8 cellular contexts compared by ENCODE assay signal in genomic region chr12:41663487-41664258, GRCh38.
DNase-seq lines count a peak whose midpoint lies in the region; ATAC-seq, FAIRE-seq and TF ChIP-seq lines count a peak whose summit lies in the region.

No MANE protein-coding gene starts in this region.

- peak in 7 of 9 donors; percentile 31 to 60 (median 46) for TF ChIP-seq CTCF in heart right ventricle (IDR thresholded peaks at IDR 0.05)
- no peak for TF ChIP-seq CTCF in GM10248 (IDR thresholded peaks at IDR 0.05; ENCODE audit: control extremely low read depth, extremely low read depth, low read depth, missing control alignments)

- no peak for FAIRE-seq in GM12891 (lab: Jason Lieb, UNC)

- H3K9me3 ChIP-seq in heart right ventricle: peaks cover 0 to 7% (median 0%) of the 10 kb centered on the region in 11 donors

- no peaks in the 10 kb centered on the region for H3K36me3 Mint-ChIP-seq in activated naive CD8-positive, alpha-beta T cell treated with anti-CD3 and anti-CD28 coated beads, Interleukin-2, amount 50 U/mL, for 24 hours (ENCODE audit: low read depth)

- H3K27me3 ChIP-seq in heart right ventricle: no peaks in the 10 kb centered on the region

- CTCF ChIA-PET in GM10248 (lab: Yijun Ruan, JAX): no interaction called here

- no peak for DNase-seq in heart right ventricle
- DNase-seq in left cardiac atrium: no peak
- peak; percentile 58 for DNase-seq in iPS-NIHi11 (ENCODE audit: low spot score)
- no peak for DNase-seq in activated naive CD8-positive, alpha-beta T cell treated with anti-CD3 and anti-CD28 coated beads, Interleukin-2, amount 50 U/mL, for 24 hours
- no peak for DNase-seq in GM10248 (ENCODE audit: extremely low spot score)
- DNase-seq in GM12891 (ENCODE audit: insufficient read length, low spot score): no peak

- 20% methylated on average over 4 of the region's 4 CpGs for WGBS in heart right ventricle, 2 donors

- no peaks in the 10 kb centered on the region for H3K4me1 Mint-ChIP-seq in activated naive CD8-positive, alpha-beta T cell treated with anti-CD3 and anti-CD28 coated beads, Interleukin-2, amount 50 U/mL, for 24 hours

- TF ChIP-seq POLR2A in GM12891 (IDR thresholded peaks at IDR 0.05; ENCODE audit: low read depth, low read length): no peak

- intact Hi-C loops in heart right ventricle (cut with DNase I): loop anchor here in 3 of 10 donors (10.0 kb wide), 2 partner anchors 379 to 389 kb away; no protein-coding TSS in a partner anchor
- intact Hi-C loops in left cardiac atrium (cut with DNase I): no loop called here

- no peak overlapping the region for H3K4me3 ChIP-seq in heart right ventricle

- H3K27me3 Mint-ChIP-seq in activated naive CD8-positive, alpha-beta T cell treated with anti-CD3 and anti-CD28 coated beads, Interleukin-2, amount 50 U/mL, for 24 hours: no peaks in the 10 kb centered on the region

- no peaks in the 10 kb centered on the region for H3K36me3 ChIP-seq in heart right ventricle

- H3K27ac ChIP-seq in heart right ventricle: no peak overlapping the region

- peaks cover 0 to 5% (median 0%) of the 10 kb centered on the region in 9 donors for H3K4me1 ChIP-seq in heart right ventricle

- no peaks in the 10 kb centered on the region for H3K9me3 Mint-ChIP-seq in activated naive CD8-positive, alpha-beta T cell treated with anti-CD3 and anti-CD28 coated beads, Interleukin-2, amount 50 U/mL, for 24 hours

- H3K4me3 Mint-ChIP-seq in activated naive CD8-positive, alpha-beta T cell treated with anti-CD3 and anti-CD28 coated beads, Interleukin-2, amount 50 U/mL, for 24 hours: no peak overlapping the region

- no peak for ATAC-seq in heart right ventricle
- ATAC-seq in left cardiac atrium: no peak
- peak; percentile 94 for ATAC-seq in SK-N-SH treated with all-trans-retinoic acid at 6 μM for 48 hours
- no peak for ATAC-seq in HG03025 (IDR thresholded peaks at IDR 0.05; ENCODE audit: low FRiP score, unreplicated experiment)
- no peak for ATAC-seq in activated naive CD8-positive, alpha-beta T cell treated with anti-CD3 and anti-CD28 coated beads, Interleukin-2, amount 50 U/mL, for 24 hours

- H3K27ac Mint-ChIP-seq in activated naive CD8-positive, alpha-beta T cell treated with anti-CD3 and anti-CD28 coated beads, Interleukin-2, amount 50 U/mL, for 24 hours: no peak overlapping the region

- POLR2A ChIA-PET in GM10248 (lab: Yijun Ruan, JAX): no interaction called here

TF ChIP-seq in SK-N-SH treated with all-trans-retinoic acid at 6 μM for 48 hours, 23 proteins besides CTCF, POLR2A, EP300 and RAD21:
- no peak for TF ChIP-seq OSR1 (CRISPR knock-in tag; IDR thresholded peaks at IDR 0.05)
- TF ChIP-seq POU6F1 (CRISPR knock-in tag; IDR thresholded peaks at IDR 0.05; ENCODE audit: borderline replicate concordance, low read depth): no peak
- TF ChIP-seq ARNTL (CRISPR knock-in tag; IDR thresholded peaks at IDR 0.05; ENCODE audit: borderline replicate concordance, low read depth): no peak
- peak; percentile 47 for TF ChIP-seq ISL1 (CRISPR knock-in tag; IDR thresholded peaks at IDR 0.05)

TF ChIP-seq in GM12891, 5 proteins besides CTCF, POLR2A, EP300 and RAD21:
- TF ChIP-seq SPI1 (IDR thresholded peaks at IDR 0.05; ENCODE audit: low read depth, low read length) (no peak), TAF1 (IDR thresholded peaks at IDR 0.05; ENCODE audit: low read depth, low read length) (no peak), POU2F2 (IDR thresholded peaks at IDR 0.05; ENCODE audit: low read depth, low read length) (no peak), PAX5 (IDR thresholded peaks at IDR 0.05; ENCODE audit: insufficient read depth, low read length, severe bottlenecking) (no peak), POLR2AphosphoS5 (IDR thresholded peaks at IDR 0.05; ENCODE audit: low read depth, low read length) (no peak)
